Comparison of ENCODE assay signal across 1 cellular context in genomic region chr4:169342906-169343560, GRCh38.
A peak's percentile ranks its signal among the peaks of the same experiment; 100 is the strongest.
TF ChIP-seq lines count a peak whose summit lies in the region.

No MANE protein-coding gene starts in this region.

TF ChIP-seq in GM12878, 131 proteins besides CTCF, POLR2A, EP300 and RAD21:
- no peak for TF ChIP-seq POLR2AphosphoS2 (IDR thresholded peaks at IDR 0.05; ENCODE audit: low read depth, low read length)
- TF ChIP-seq NR2F1 (conservative IDR thresholded peaks at IDR 0.05): peak; percentile 61
